In the genomic region with DNA sequence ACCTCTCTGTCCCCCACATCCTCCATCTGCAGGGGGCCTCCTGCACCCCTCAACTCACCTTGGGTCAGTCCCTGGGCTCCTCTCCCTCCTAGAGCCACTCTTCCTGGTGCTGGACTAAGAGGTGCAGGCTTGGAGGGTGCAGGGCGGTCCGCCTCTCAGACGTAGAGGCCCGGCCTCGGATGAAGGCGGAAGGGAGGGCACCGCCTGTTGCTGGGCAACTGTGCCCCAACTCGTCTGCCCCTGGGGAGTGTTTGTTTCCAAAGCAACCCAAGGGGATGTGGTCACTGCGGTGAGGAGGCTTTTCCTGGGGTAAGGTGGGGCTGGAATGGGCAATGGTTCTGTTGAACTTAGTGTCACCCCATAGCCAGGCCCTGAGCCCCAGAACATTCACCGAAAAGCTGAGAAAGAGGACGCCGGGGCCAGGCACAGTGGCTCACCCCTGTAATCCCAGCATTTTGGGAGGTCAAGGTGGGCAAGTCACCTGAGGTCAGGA, we compare ENCODE assay signal across 9 cellular contexts. TPM values are rescaled to one million over a fixed set of nuclear protein-coding genes. Genes with fewer than 3 reads are reported as not detected.
DNase-seq lines count a peak whose midpoint lies in the region; ATAC-seq and TF ChIP-seq lines count a peak whose summit lies in the region.
"Had no signal": no experiment of that assay in that cellular context is flagged by ENCODE, and none has a peak within 500 bp of the region (broad histone marks: within the 10 kb centered on the region; RNA-seq: fewer than 3 reads in every experiment).

A gene with protein sequence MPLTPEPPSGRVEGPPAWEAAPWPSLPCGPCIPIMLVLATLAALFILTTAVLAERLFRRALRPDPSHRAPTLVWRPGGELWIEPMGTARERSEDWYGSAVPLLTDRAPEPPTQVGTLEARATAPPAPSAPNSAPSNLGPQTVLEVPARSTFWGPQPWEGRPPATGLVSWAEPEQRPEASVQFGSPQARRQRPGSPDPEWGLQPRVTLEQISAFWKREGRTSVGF (minus strand): TSS at position 138 of the 493 bp plus-strand sequence. CDS start 1,039 bp downstream, outside the sequence.

- H3K4ac ChIP-seq in neuronal stem cell (ENCODE audit: low read length): no peak within 1 kb of the TSS

- no peak within 1 kb of the TSS for H3K9ac ChIP-seq in neuronal stem cell (ENCODE audit: low read depth, low read length, poor library complexity)
- H3K9ac ChIP-seq: KMS-11 had no signal

- peak within 1 kb of the TSS; percentile 17 for H2BK15ac ChIP-seq in neuronal stem cell (ENCODE audit: low read length)

- H3K9me3 Mint-ChIP-seq in T-helper 2 cell treated with Interferon-gamma antibody and Interleukin-4, amounts not matched to agents 5 μg/mL and 100 μg/mL, for 36 hours: no peaks in the 10 kb centered on the region
- H3K9me3 Mint-ChIP-seq in activated naive CD8-positive, alpha-beta T cell treated with anti-CD3 and anti-CD28 coated beads, Interleukin-2, amount 10 ng/mL, durations not matched to agents 7 days and 5 days: no peaks in the 10 kb centered on the region

- H2BK12ac ChIP-seq in neuronal stem cell (ENCODE audit: low read length): no peak within 1 kb of the TSS

- peak within 1 kb of the TSS; percentile 90 for H3K27ac Mint-ChIP-seq in T-helper 2 cell treated with Interferon-gamma antibody and Interleukin-4, amounts not matched to agents 5 μg/mL and 100 μg/mL, for 36 hours
- H3K27ac Mint-ChIP-seq in activated naive CD8-positive, alpha-beta T cell treated with anti-CD3 and anti-CD28 coated beads, Interleukin-2, amount 10 ng/mL, durations not matched to agents 7 days and 5 days: peak within 1 kb of the TSS; percentile 98

- H3K4me2 ChIP-seq in neuronal stem cell (ENCODE audit: insufficient read depth, low read length, poor library complexity, severe bottlenecking): no peak within 1 kb of the TSS
- H3K4me2 ChIP-seq: KMS-11 had no signal

- no peaks in the 10 kb centered on the region for H3K36me3 ChIP-seq in neuronal stem cell (replicated peaks in 1 of 2; ENCODE audit: control insufficient read depth in 2 of 2, insufficient read depth in 2 of 2, low read length in 2 of 2)
- no peaks in the 10 kb centered on the region for H3K36me3 ChIP-seq in transverse colon

- POLR2A ChIA-PET in activated naive CD8-positive, alpha-beta T cell treated with anti-CD3 and anti-CD28 coated beads, Interleukin-2, amount 10 ng/mL, durations not matched to agents 7 days and 5 days (lab: Charles Lee): interaction anchor here (0.6 to 4.6 kb wide), 17 partner anchors 9 to 286 kb away, joined by 3 to 64 read pairs (median 4); a partner anchor contains a TSS

- H3K9me3 ChIP-seq in neuronal stem cell (replicated peaks in 1 of 2; ENCODE audit: control insufficient read depth in 2 of 2, insufficient read depth in 1 of 2, low read depth in 1 of 2, low read length in 2 of 2): peaks cover 0 to 5% of the 10 kb centered on the region in 2 donors
- no peaks in the 10 kb centered on the region for H3K9me3 ChIP-seq in transverse colon

- H3K14ac ChIP-seq in neuronal stem cell (ENCODE audit: low read length): no peak within 1 kb of the TSS

- TF ChIP-seq POLR2A in GM18526 (IDR thresholded peaks at IDR 0.05; ENCODE audit: extremely low read depth, insufficient read length) (peak; percentile 61), transverse colon (IDR thresholded peaks at IDR 0.05) (no peak)

- no peaks in the 10 kb centered on the region for H3K27me3 Mint-ChIP-seq in T-helper 2 cell treated with Interferon-gamma antibody and Interleukin-4, amounts not matched to agents 5 μg/mL and 100 μg/mL, for 36 hours (ENCODE audit: low read depth)
- no peaks in the 10 kb centered on the region for H3K27me3 Mint-ChIP-seq in activated naive CD8-positive, alpha-beta T cell treated with anti-CD3 and anti-CD28 coated beads, Interleukin-2, amount 10 ng/mL, durations not matched to agents 7 days and 5 days

- peaks cover 54% of the 10 kb centered on the region for H3K4me1 Mint-ChIP-seq in T-helper 2 cell treated with Interferon-gamma antibody and Interleukin-4, amounts not matched to agents 5 μg/mL and 100 μg/mL, for 36 hours (ENCODE audit: low read depth)
- H3K4me1 Mint-ChIP-seq in activated naive CD8-positive, alpha-beta T cell treated with anti-CD3 and anti-CD28 coated beads, Interleukin-2, amount 10 ng/mL, durations not matched to agents 7 days and 5 days: peaks cover 38% of the 10 kb centered on the region

- H3K4me3 ChIP-seq in neuronal stem cell (ENCODE audit: low read length in 2 of 2) (no peak within 1 kb of the TSS), transverse colon (peak within 1 kb of the TSS in 3 of 4 donors; percentile 19 to 52 (median 26))

- no CpG with 5 or more reads among the region's 12 CpGs for WGBS in neuronal stem cell (ENCODE audit: extremely low coverage in 2 of 2, insufficient read length in 2 of 2, insufficient replicate concordance in 1 of 2), 2 donors
- 70% methylated on average over 12 of the region's 12 CpGs; no CpG with 5 or more reads in 1 of the 2 donors for WGBS in transverse colon (ENCODE audit: low coverage in 1 of 2), 2 donors

- H2AK5ac ChIP-seq in neuronal stem cell (ENCODE audit: low read depth, low read length): no peak within 1 kb of the TSS

- ATAC-seq in HG03097 (IDR thresholded peaks at IDR 0.05; ENCODE audit: low FRiP score, unreplicated experiment): peak; percentile 80
- peak; percentile 81 for ATAC-seq in activated naive CD8-positive, alpha-beta T cell treated with anti-CD3 and anti-CD28 coated beads, Interleukin-2, amount 10 ng/mL, durations not matched to agents 7 days and 5 days (ENCODE audit: low read depth)

- no peak within 1 kb of the TSS for H4K91ac ChIP-seq in neuronal stem cell (ENCODE audit: low read depth, low read length, poor library complexity)

- no peak within 1 kb of the TSS for H4K8ac ChIP-seq in neuronal stem cell (ENCODE audit: low read depth, low read length)

- H3K4me3 Mint-ChIP-seq in T-helper 2 cell treated with Interferon-gamma antibody and Interleukin-4, amounts not matched to agents 5 μg/mL and 100 μg/mL, for 36 hours: peak within 1 kb of the TSS; percentile 93
- H3K4me3 Mint-ChIP-seq in activated naive CD8-positive, alpha-beta T cell treated with anti-CD3 and anti-CD28 coated beads, Interleukin-2, amount 10 ng/mL, durations not matched to agents 7 days and 5 days: peak within 1 kb of the TSS; percentile 98

- no peak within 1 kb of the TSS for H2AFZ ChIP-seq in neuronal stem cell (ENCODE audit: low read length)

- H3K18ac ChIP-seq in neuronal stem cell (ENCODE audit: low read length): peak within 1 kb of the TSS; percentile 64

- H3K27me3 ChIP-seq in neuronal stem cell (ENCODE audit: control insufficient read depth in 3 of 3, insufficient read depth in 3 of 3, low read depth in 1 of 3, low read length in 3 of 3) (no peaks in the 10 kb centered on the region), transverse colon (no peaks in the 10 kb centered on the region)

- TF ChIP-seq CTCF in transverse colon (IDR thresholded peaks at IDR 0.05): no peak

- H2BK120ac ChIP-seq in neuronal stem cell (ENCODE audit: low read depth, low read length): no peak within 1 kb of the TSS

- peak within 1 kb of the TSS; percentile 73 for H3K23ac ChIP-seq in neuronal stem cell (ENCODE audit: low read depth, low read length, poor library complexity)

- intact Hi-C loops in transverse colon (cut with DNase I; ENCODE audit: low total_unique reads): no loop called here

- peaks cover 5% of the 10 kb centered on the region for H3K79me1 ChIP-seq in neuronal stem cell (ENCODE audit: low read depth, low read length)

- in situ Hi-C loops in transverse colon (cut with MboI; ENCODE audit: low pct_ligation_motif_present in 1 of 4, low pct_unique_long_range_greater_than_20kb in 1 of 4, low sequenced_read_pairs in 3 of 4): no loop called here

- peaks cover 48% of the 10 kb centered on the region for H3K36me3 Mint-ChIP-seq in T-helper 2 cell treated with Interferon-gamma antibody and Interleukin-4, amounts not matched to agents 5 μg/mL and 100 μg/mL, for 36 hours (ENCODE audit: low read depth)
- H3K36me3 Mint-ChIP-seq in activated naive CD8-positive, alpha-beta T cell treated with anti-CD3 and anti-CD28 coated beads, Interleukin-2, amount 10 ng/mL, durations not matched to agents 7 days and 5 days: peaks cover 37% of the 10 kb centered on the region

- H3K4me1 ChIP-seq in neuronal stem cell (ENCODE audit: control insufficient read depth in 2 of 2, insufficient read depth in 1 of 2, low read depth in 1 of 2, low read length in 2 of 2) (no peaks in the 10 kb centered on the region), transverse colon (peaks cover 6 to 66% (median 42%) of the 10 kb centered on the region in 4 donors)

- DNase-seq in T-helper 2 cell treated with Interferon-gamma antibody and Interleukin-4, amounts not matched to agents 5 μg/mL and 100 μg/mL, for 36 hours (ENCODE audit: low spot score): peak; percentile 86
- peak; percentile 88 for DNase-seq in activated naive CD8-positive, alpha-beta T cell treated with anti-CD3 and anti-CD28 coated beads, Interleukin-2, amount 10 ng/mL, durations not matched to agents 7 days and 5 days
- DNase-seq in neuronal stem cell (ENCODE audit: low spot score): no peak
- DNase-seq in transverse colon: peak; percentile 87
- DNase-seq in kidney glomerular epithelial cell (lab: John Stamatoyannopoulos, UW): no peak
- no peak for DNase-seq in RKO (ENCODE audit: low spot score)

- H3K27ac ChIP-seq in neuronal stem cell (replicated peaks; ENCODE audit: low read length): no peak within 1 kb of the TSS
- peak within 1 kb of the TSS; percentile 66 to 81 (median 74) for H3K27ac ChIP-seq in transverse colon
- H3K27ac ChIP-seq: KMS-11 had no signal

- TF ChIP-seq EP300 in transverse colon (IDR thresholded peaks at IDR 0.05; ENCODE audit: low read depth): no peak

- H2BK5ac ChIP-seq in neuronal stem cell (ENCODE audit: low read length): no peak within 1 kb of the TSS

RNA-seq across cellular contexts. Expression of the gene that starts here (rescaled TPM):
- 10 to 100 TPM; 84.2 to 88.0 TPM for total RNA-seq in activated naive CD8-positive, alpha-beta T cell treated with anti-CD3 and anti-CD28 coated beads, Interleukin-2, amount 10 ng/mL, durations not matched to agents 7 days and 5 days
- not detected for polyA plus RNA-seq in neuronal stem cell (2013, experiment 1 of 2)
- not detected for polyA plus RNA-seq in neuronal stem cell (2013, experiment 2 of 2)
- total RNA-seq in transverse colon: 1 to 10 TPM in 3 of 4 donors, not detected in 1; 3.0 to 8.2 (median 3.8) TPM

Comparison
In these comparisons a context has a peak if more than half of its experiments do, and no peak if none do; other contexts are left out.
1. RNA of the gene that starts here (total RNA-seq): 84.2 to 88.0 TPM in activated naive CD8-positive, alpha-beta T cell treated with anti-CD3 and anti-CD28 coated beads, Interleukin-2, amount 10 ng/mL, durations not matched to agents 7 days and 5 days; 3.0 to 8.2 TPM in transverse colon; every median in the first group is over 4 times any median in the second.
2. DNase-seq: peak in T-helper 2 cell treated with Interferon-gamma antibody and Interleukin-4, amounts not matched to agents 5 μg/mL and 100 μg/mL, for 36 hours (single experiment), activated naive CD8-positive, alpha-beta T cell treated with anti-CD3 and anti-CD28 coated beads, Interleukin-2, amount 10 ng/mL, durations not matched to agents 7 days and 5 days (single experiment) and transverse colon (single experiment); none in neuronal stem cell (single experiment), kidney glomerular epithelial cell (single experiment) and RKO (single experiment).
3. H3K4me3 ChIP-seq: peak in transverse colon (3 of 4); none in neuronal stem cell (0 of 2).